In the genomic region with DNA sequence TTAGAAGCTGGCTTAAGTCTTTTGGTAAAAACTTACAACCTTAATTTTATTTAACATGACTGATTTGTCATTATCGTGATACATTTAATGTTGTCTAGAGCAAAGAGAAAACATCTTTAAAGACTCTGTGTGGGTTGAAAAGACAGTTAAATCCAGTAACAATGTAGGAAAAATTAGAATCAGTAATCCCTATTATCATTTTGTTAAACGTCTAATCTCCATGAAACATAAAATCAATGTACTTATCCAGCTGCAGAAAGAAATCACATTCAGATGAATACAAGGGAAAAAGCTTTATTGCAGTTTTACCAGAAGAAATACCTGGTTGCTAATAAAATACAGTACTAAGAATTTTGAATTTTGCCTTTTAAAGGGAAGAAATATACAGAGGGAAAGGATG, we compare ENCODE assay signal across 24 cellular contexts.
"Had no signal": no experiment of that assay in that cellular context is flagged by ENCODE, and none has a peak within 500 bp of the region (broad histone marks: within the 10 kb centered on the region; RNA-seq: fewer than 3 reads in every experiment).

No MANE protein-coding gene starts in this region.

- DNase-seq: colonic mucosa; cortex of kidney; dermis blood vessel endothelial cell; dorsolateral prefrontal cortex; effector CD4-positive, alpha-beta T cell; effector CD8-positive, alpha-beta T cell; effector memory CD4-positive, alpha-beta T cell; effector memory CD8-positive, alpha-beta T cell; endodermal cell; erythroblast; esophagus squamous epithelium; foreskin fibroblast; foreskin keratinocyte; foreskin melanocyte; gastrocnemius medialis; glutamatergic neuron; head of caudate nucleus; heart left ventricle; heart right ventricle had no signal

- FAIRE-seq: endometrium, endothelial cell of umbilical vein, frontal cortex had no signal

- ATAC-seq: effector memory CD8-positive, alpha-beta T cell; esophagus mucosa; foreskin keratinocyte; gastrocnemius medialis; gastroesophageal sphincter; heart left ventricle; heart right ventricle had no signal
